ENCODE assay signal across 18 cellular contexts in genomic region chr2:173998386-173998785, GRCh38. TPM values are rescaled to one million over a fixed set of nuclear protein-coding genes. Genes with fewer than 3 reads are reported as not detected.
DNase-seq lines count a peak whose midpoint lies in the region; ATAC-seq and TF ChIP-seq lines count a peak whose summit lies in the region.
"Had no signal": no experiment of that assay in that cellular context is flagged by ENCODE, and none has a peak within 500 bp of the region (broad histone marks: within the 10 kb centered on the region; RNA-seq: fewer than 3 reads in every experiment).

No MANE protein-coding gene starts in this region.

- no peak overlapping the region for H2BK5ac ChIP-seq in neuronal stem cell (ENCODE audit: low read length)

- H3K27ac ChIP-seq in adrenal gland (peak overlapping the region in 2 of 5 donors; percentile 39 to 74), heart left ventricle (peak overlapping the region in 8 of 12 donors; percentile 3 to 88 (median 32)), neuronal stem cell (replicated peaks; ENCODE audit: low read length) (no peak overlapping the region), tibial artery (peak overlapping the region; percentile 75 to 77)
- H3K27ac ChIP-seq: KMS-11, SJSA1 had no signal

- H3K9ac ChIP-seq in neuronal stem cell (ENCODE audit: low read depth, low read length, poor library complexity): no peak overlapping the region
- H3K9ac ChIP-seq: KMS-11 had no signal

- TF ChIP-seq POLR2A in adrenal gland (IDR thresholded peaks at IDR 0.05) (no peak), heart left ventricle (IDR thresholded peaks at IDR 0.05) (no peak)

- no peaks in the 10 kb centered on the region for H3K9me3 ChIP-seq in adrenal gland (replicated peaks in 1 of 3)
- H3K9me3 ChIP-seq in heart left ventricle: no peaks in the 10 kb centered on the region
- no peaks in the 10 kb centered on the region for H3K9me3 ChIP-seq in neuronal stem cell (replicated peaks in 1 of 2; ENCODE audit: control insufficient read depth in 2 of 2, insufficient read depth in 1 of 2, low read depth in 1 of 2, low read length in 2 of 2)
- no peaks in the 10 kb centered on the region for H3K9me3 ChIP-seq in tibial artery
- H3K9me3 ChIP-seq: SJSA1 had no signal

- H3K4me3 ChIP-seq in adrenal gland: no peak overlapping the region
- peak overlapping the region in 1 of 12 donors; percentile 20 for H3K4me3 ChIP-seq in heart left ventricle
- H3K4me3 ChIP-seq in neuronal stem cell (ENCODE audit: low read length in 2 of 2): no peak overlapping the region
- no peak overlapping the region for H3K4me3 ChIP-seq in tibial artery
- H3K4me3 ChIP-seq: SJSA1 had no signal

- intact Hi-C loops in adrenal gland (cut with DNase I) (no loop called here), heart left ventricle (cut with DNase I) (loop anchor here in 2 of 10 donors (5.0 to 10.0 kb wide), 3 partner anchors 36 to 114 kb away; no protein-coding TSS in a partner anchor), tibial artery (cut with DNase I; ENCODE audit: low total_unique reads) (no loop called here)

- no peak overlapping the region for H2BK12ac ChIP-seq in neuronal stem cell (ENCODE audit: low read length)

- no peak overlapping the region for H3K23ac ChIP-seq in neuronal stem cell (ENCODE audit: low read depth, low read length, poor library complexity)

- DNase-seq in adrenal gland (peak in 4 of 7 donors; percentile 22 to 38 (median 27)), heart left ventricle (peak in 2 of 5 donors; percentile 30 to 46), neuronal stem cell (ENCODE audit: low spot score) (no peak), tibial artery (peak in 1 of 2 donors; percentile 64), COLO668 (lab: John Stamatoyannopoulos, UW; ENCODE audit: unreplicated experiment) (no peak), islet precursor cell (no peak)
- no peak for DNase-seq in activated CD4-positive, alpha-beta T cell treated with anti-CD3 and anti-CD28 coated beads, Interleukin-2, amount 50 U/mL, for 4 hours
- DNase-seq: activated CD4-positive, CD25-positive, alpha-beta regulatory T cell treated with anti-CD3 and anti-CD28 coated beads, Interleukin-2, amount 50 U/mL, for 72 hours; activated effector memory CD4-positive, alpha-beta T cell treated with Interleukin-2 at 50 U/mL for 16 hours; amniotic stem cell; DMS153; NCI-H1092; NCI-H2171 had no signal

- 50 to 59% (median 54%) methylated on average over 7 of the region's 7 CpGs for WGBS in adrenal gland, 4 donors
- WGBS in heart left ventricle, 4 donors: 54 to 64% (median 59%) methylated on average over 7 of the region's 7 CpGs
- WGBS in neuronal stem cell (ENCODE audit: extremely low coverage in 2 of 2, insufficient read length in 2 of 2, insufficient replicate concordance in 1 of 2), 2 donors: no CpG with 5 or more reads among the region's 7 CpGs

- H2BK120ac ChIP-seq in neuronal stem cell (ENCODE audit: low read depth, low read length): no peak overlapping the region

- no peak for TF ChIP-seq CTCF in adrenal gland (IDR thresholded peaks at IDR 0.05)
- no peak for TF ChIP-seq CTCF in heart left ventricle (IDR thresholded peaks at IDR 0.05)
- no peak for TF ChIP-seq CTCF in tibial artery (IDR thresholded peaks at IDR 0.05)

- H3K79me1 ChIP-seq in neuronal stem cell (ENCODE audit: low read depth, low read length): no peaks in the 10 kb centered on the region

- H2BK15ac ChIP-seq in neuronal stem cell (ENCODE audit: low read length): no peak overlapping the region

- H3K18ac ChIP-seq in neuronal stem cell (ENCODE audit: low read length): no peak overlapping the region

- H3K4me1 ChIP-seq in adrenal gland (replicated peaks in 1 of 2) (no peaks in the 10 kb centered on the region), heart left ventricle (peaks cover 0 to 39% (median 25%) of the 10 kb centered on the region in 12 donors), neuronal stem cell (ENCODE audit: control insufficient read depth in 2 of 2, insufficient read depth in 1 of 2, low read depth in 1 of 2, low read length in 2 of 2) (no peaks in the 10 kb centered on the region), tibial artery (peaks cover 0 to 48% (median 31%) of the 10 kb centered on the region in 4 donors)

- no peak overlapping the region for H2AK5ac ChIP-seq in neuronal stem cell (ENCODE audit: low read depth, low read length)

- peak; percentile 47 to 54 (median 48) for ATAC-seq in heart left ventricle
- no peak for ATAC-seq in GM18858 (IDR thresholded peaks at IDR 0.05; ENCODE audit: unreplicated experiment)
- ATAC-seq: natural killer cell treated with Interleukin-12 subunit alpha and Interleukin-12 subunit beta and Interleukin-15 and Interleukin-18, amount 100 ng/mL, for 72 hours; PC-3 had no signal

- no peaks in the 10 kb centered on the region for H3K27me3 ChIP-seq in adrenal gland
- no peaks in the 10 kb centered on the region for H3K27me3 ChIP-seq in heart left ventricle
- peaks cover 0 to 4% (median 0%) of the 10 kb centered on the region in 3 experiments for H3K27me3 ChIP-seq in neuronal stem cell (ENCODE audit: control insufficient read depth in 3 of 3, insufficient read depth in 3 of 3, low read depth in 1 of 3, low read length in 3 of 3)
- H3K27me3 ChIP-seq in tibial artery: no peaks in the 10 kb centered on the region
- H3K27me3 ChIP-seq: SJSA1 had no signal

- H3K4me2 ChIP-seq in neuronal stem cell (ENCODE audit: insufficient read depth, low read length, poor library complexity, severe bottlenecking): no peak overlapping the region
- H3K4me2 ChIP-seq: KMS-11 had no signal

- H3K4ac ChIP-seq in neuronal stem cell (ENCODE audit: low read length): no peak overlapping the region

- no peak overlapping the region for H4K91ac ChIP-seq in neuronal stem cell (ENCODE audit: low read depth, low read length, poor library complexity)

- no peak overlapping the region for H3K14ac ChIP-seq in neuronal stem cell (ENCODE audit: low read length)

- peak overlapping the region; percentile 62 for H2AFZ ChIP-seq in neuronal stem cell (ENCODE audit: low read length)

- H4K8ac ChIP-seq in neuronal stem cell (ENCODE audit: low read depth, low read length): no peak overlapping the region

- no peaks in the 10 kb centered on the region for H3K36me3 ChIP-seq in adrenal gland (replicated peaks in 1 of 2)
- H3K36me3 ChIP-seq in heart left ventricle: no peaks in the 10 kb centered on the region
- H3K36me3 ChIP-seq in neuronal stem cell (replicated peaks in 1 of 2; ENCODE audit: control insufficient read depth in 2 of 2, insufficient read depth in 2 of 2, low read length in 2 of 2): no peaks in the 10 kb centered on the region
- no peaks in the 10 kb centered on the region for H3K36me3 ChIP-seq in tibial artery
- H3K36me3 ChIP-seq: SJSA1 had no signal

RNA-seq across cellular contexts. Expression of gene SP3, which starts 33.2 kb away (rescaled TPM):
- total RNA-seq in adrenal gland (100 to 1,000 TPM in 1 of 8 donors, 10 to 100 TPM in 7; 50.5 to 118 (median 56.4) TPM), heart left ventricle (10 to 100 TPM; 32.2 to 61.5 (median 42.0) TPM)
- polyA plus RNA-seq in adrenal gland (10 to 100 TPM in 1 of 3 donors, 1 to 10 TPM in 2; 8.9 to 42.5 (median 10.0) TPM), heart left ventricle (10 to 100 TPM in 1 of 2 donors, 1 to 10 TPM in 1; 6.9 to 20.2 TPM)
- 43.6 TPM for polyA plus RNA-seq in neuronal stem cell (2013, experiment 1 of 2)
- 45.7 TPM for polyA plus RNA-seq in neuronal stem cell (2013, experiment 2 of 2)

Comparison
In these comparisons a context has a peak if more than half of its experiments do, and no peak if none do; other contexts are left out.
1. DNase-seq: peak in adrenal gland (4 of 7); none in neuronal stem cell (single experiment), COLO668 (single experiment), activated CD4-positive, alpha-beta T cell treated with anti-CD3 and anti-CD28 coated beads, Interleukin-2, amount 50 U/mL, for 4 hours (0 of 2) and islet precursor cell (single experiment).